ENCODE assay signal across 1 cellular context in the genomic region with DNA sequence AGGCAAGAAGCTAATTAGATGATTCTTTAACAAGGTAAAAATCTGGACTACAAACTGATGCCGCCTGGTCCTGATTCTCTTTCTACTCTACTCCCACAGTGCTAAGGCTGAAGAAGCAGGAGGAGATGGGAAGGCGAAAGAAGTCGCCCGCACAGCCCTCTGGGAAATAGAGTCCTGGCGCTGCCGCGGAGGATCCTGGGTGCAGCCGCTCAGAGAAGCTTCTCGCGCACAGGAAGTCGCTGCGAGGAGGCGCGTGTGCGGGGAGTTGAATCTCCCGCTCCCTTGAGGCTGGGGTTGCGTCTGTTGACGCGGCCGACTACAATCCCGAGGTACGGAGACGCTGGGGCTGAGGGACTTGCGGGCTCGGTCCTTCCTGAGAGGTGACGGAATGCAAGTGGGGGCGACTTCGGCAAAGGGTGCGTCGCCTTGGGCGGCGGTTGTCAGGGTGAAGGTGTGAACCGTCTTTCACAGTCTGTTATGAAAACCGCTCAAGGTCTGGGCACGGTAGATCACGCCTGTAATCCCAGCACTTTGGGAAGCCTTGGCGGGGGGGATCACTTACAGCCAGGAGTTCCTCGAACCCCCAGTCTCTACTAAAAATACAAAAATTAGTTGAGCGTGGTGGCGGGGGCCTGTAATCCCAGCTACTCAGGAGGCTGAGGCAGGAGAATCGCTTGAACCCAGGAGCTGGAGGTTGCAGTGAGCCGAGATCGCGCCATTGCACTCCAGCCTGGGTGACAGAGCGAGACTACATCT.
TF ChIP-seq lines count a peak whose summit lies in the region.

A gene (plus strand): TSS at position 212 of the 756 bp plus-strand sequence. CDS start 5,078 bp downstream, outside the sequence.

TF ChIP-seq in K562, 482 proteins besides CTCF, POLR2A, EP300 and RAD21 (continued from another document and continues in another):
- TF ChIP-seq SIN3A (IDR thresholded peaks at IDR 0.05; ENCODE audit: borderline replicate concordance in 2 of 2, control insufficient read depth in 1 of 2, low read depth in 2 of 2, low read length in 2 of 2) (peak; percentile 81 to 96; a peak in 1 of 4 replicates), RBM34 (IDR thresholded peaks at IDR 0.05; ENCODE audit: borderline replicate concordance, insufficient read depth, low read length) (no peak), FOSL1 (tag; conservative IDR thresholded peaks at IDR 0.05) (peak; percentile 48), JUND (IDR thresholded peaks at IDR 0.05; ENCODE audit: borderline replicate concordance, low read depth, low read length) (no peak; the same call in 1 of the 2 replicates), JUND (tag; IDR thresholded peaks at IDR 0.05; ENCODE audit: borderline replicate concordance, low read depth, low read length) (peak; percentile 58; the same call in 1 of the 3 replicates), YBX1 (IDR thresholded peaks at IDR 0.05) (no peak), ELF4 (CRISPR knock-in tag; IDR thresholded peaks at IDR 0.05) (no peak), BRD9 (IDR thresholded peaks at IDR 0.05; ENCODE audit: low read depth, partially characterized antibody) (no peak), CEBPG (CRISPR knock-in tag; IDR thresholded peaks at IDR 0.05) (peak; percentile 61; the same call in 1 of the 2 replicates), CEBPG (tag; conservative IDR thresholded peaks at IDR 0.05 in 1 of 2, IDR thresholded peaks at IDR 0.05 in 1 of 2) (no peak), GTF2A2 (tag; IDR thresholded peaks at IDR 0.05) (no peak), ZNF197 (CRISPR knock-in tag; IDR thresholded peaks at IDR 0.05; ENCODE audit: low read depth) (peak; percentile 87; the same call in 1 of the 2 replicates), ZNF316 (IDR thresholded peaks at IDR 0.05) (no peak), ZNF57 (CRISPR knock-in tag; IDR thresholded peaks at IDR 0.05) (no peak), ILK (tag; IDR thresholded peaks at IDR 0.05; ENCODE audit: borderline replicate concordance, low read depth) (no peak), CHD2 (IDR thresholded peaks at IDR 0.05; ENCODE audit: low read depth, low read length) (peak; percentile 51; the same call in 1 of the 2 replicates), SP1 (CRISPR knock-in tag; IDR thresholded peaks at IDR 0.05) (peak; percentile 66; the same call in 1 of the 2 replicates), NUFIP1 (IDR thresholded peaks at IDR 0.05; ENCODE audit: partially characterized antibody) (no peak), EZH2 (IDR thresholded peaks at IDR 0.05; ENCODE audit: borderline replicate concordance, low read depth, low read length) (no peak)
- TF ChIP-seq, protein P1, sequence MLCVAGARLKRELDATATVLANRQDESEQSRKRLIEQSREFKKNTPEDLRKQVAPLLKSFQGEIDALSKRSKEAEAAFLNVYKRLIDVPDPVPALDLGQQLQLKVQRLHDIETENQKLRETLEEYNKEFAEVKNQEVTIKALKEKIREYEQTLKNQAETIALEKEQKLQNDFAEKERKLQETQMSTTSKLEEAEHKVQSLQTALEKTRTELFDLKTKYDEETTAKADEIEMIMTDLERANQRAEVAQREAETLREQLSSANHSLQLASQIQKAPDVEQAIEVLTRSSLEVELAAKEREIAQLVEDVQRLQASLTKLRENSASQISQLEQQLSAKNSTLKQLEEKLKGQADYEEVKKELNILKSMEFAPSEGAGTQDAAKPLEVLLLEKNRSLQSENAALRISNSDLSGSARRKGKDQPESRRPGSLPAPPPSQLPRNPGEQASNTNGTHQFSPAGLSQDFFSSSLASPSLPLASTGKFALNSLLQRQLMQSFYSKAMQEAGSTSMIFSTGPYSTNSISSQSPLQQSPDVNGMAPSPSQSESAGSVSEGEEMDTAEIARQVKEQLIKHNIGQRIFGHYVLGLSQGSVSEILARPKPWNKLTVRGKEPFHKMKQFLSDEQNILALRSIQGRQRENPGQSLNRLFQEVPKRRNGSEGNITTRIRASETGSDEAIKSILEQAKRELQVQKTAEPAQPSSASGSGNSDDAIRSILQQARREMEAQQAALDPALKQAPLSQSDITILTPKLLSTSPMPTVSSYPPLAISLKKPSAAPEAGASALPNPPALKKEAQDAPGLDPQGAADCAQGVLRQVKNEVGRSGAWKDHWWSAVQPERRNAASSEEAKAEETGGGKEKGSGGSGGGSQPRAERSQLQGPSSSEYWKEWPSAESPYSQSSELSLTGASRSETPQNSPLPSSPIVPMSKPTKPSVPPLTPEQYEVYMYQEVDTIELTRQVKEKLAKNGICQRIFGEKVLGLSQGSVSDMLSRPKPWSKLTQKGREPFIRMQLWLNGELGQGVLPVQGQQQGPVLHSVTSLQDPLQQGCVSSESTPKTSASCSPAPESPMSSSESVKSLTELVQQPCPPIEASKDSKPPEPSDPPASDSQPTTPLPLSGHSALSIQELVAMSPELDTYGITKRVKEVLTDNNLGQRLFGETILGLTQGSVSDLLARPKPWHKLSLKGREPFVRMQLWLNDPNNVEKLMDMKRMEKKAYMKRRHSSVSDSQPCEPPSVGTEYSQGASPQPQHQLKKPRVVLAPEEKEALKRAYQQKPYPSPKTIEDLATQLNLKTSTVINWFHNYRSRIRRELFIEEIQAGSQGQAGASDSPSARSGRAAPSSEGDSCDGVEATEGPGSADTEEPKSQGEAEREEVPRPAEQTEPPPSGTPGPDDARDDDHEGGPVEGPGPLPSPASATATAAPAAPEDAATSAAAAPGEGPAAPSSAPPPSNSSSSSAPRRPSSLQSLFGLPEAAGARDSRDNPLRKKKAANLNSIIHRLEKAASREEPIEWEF (CRISPR knock-in tag; IDR thresholded peaks at IDR 0.05) = no peak
- TF ChIP-seq, protein P2, sequence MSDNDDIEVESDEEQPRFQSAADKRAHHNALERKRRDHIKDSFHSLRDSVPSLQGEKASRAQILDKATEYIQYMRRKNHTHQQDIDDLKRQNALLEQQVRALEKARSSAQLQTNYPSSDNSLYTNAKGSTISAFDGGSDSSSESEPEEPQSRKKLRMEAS (CRISPR knock-in tag; IDR thresholded peaks at IDR 0.05) = peak; percentile 99
- TF ChIP-seq, protein P3, sequence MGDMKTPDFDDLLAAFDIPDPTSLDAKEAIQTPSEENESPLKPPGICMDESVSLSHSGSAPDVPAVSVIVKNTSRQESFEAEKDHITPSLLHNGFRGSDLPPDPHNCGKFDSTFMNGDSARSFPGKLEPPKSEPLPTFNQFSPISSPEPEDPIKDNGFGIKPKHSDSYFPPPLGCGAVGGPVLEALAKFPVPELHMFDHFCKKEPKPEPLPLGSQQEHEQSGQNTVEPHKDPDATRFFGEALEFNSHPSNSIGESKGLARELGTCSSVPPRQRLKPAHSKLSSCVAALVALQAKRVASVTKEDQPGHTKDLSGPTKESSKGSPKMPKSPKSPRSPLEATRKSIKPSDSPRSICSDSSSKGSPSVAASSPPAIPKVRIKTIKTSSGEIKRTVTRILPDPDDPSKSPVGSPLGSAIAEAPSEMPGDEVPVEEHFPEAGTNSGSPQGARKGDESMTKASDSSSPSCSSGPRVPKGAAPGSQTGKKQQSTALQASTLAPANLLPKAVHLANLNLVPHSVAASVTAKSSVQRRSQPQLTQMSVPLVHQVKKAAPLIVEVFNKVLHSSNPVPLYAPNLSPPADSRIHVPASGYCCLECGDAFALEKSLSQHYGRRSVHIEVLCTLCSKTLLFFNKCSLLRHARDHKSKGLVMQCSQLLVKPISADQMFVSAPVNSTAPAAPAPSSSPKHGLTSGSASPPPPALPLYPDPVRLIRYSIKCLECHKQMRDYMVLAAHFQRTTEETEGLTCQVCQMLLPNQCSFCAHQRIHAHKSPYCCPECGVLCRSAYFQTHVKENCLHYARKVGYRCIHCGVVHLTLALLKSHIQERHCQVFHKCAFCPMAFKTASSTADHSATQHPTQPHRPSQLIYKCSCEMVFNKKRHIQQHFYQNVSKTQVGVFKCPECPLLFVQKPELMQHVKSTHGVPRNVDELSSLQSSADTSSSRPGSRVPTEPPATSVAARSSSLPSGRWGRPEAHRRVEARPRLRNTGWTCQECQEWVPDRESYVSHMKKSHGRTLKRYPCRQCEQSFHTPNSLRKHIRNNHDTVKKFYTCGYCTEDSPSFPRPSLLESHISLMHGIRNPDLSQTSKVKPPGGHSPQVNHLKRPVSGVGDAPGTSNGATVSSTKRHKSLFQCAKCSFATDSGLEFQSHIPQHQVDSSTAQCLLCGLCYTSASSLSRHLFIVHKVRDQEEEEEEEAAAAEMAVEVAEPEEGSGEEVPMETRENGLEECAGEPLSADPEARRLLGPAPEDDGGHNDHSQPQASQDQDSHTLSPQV (IDR thresholded peaks at IDR 0.05) = peak; percentile 94
- TF ChIP-seq, protein P4, sequence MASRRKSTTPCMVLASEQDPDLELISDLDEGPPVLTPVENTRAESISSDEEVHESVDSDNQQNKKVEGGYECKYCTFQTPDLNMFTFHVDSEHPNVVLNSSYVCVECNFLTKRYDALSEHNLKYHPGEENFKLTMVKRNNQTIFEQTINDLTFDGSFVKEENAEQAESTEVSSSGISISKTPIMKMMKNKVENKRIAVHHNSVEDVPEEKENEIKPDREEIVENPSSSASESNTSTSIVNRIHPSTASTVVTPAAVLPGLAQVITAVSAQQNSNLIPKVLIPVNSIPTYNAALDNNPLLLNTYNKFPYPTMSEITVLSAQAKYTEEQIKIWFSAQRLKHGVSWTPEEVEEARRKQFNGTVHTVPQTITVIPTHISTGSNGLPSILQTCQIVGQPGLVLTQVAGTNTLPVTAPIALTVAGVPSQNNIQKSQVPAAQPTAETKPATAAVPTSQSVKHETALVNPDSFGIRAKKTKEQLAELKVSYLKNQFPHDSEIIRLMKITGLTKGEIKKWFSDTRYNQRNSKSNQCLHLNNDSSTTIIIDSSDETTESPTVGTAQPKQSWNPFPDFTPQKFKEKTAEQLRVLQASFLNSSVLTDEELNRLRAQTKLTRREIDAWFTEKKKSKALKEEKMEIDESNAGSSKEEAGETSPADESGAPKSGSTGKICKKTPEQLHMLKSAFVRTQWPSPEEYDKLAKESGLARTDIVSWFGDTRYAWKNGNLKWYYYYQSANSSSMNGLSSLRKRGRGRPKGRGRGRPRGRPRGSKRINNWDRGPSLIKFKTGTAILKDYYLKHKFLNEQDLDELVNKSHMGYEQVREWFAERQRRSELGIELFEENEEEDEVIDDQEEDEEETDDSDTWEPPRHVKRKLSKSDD (conservative IDR thresholded peaks at IDR 0.05; ENCODE audit: low read length) = no peak
- TF ChIP-seq, protein P5, sequence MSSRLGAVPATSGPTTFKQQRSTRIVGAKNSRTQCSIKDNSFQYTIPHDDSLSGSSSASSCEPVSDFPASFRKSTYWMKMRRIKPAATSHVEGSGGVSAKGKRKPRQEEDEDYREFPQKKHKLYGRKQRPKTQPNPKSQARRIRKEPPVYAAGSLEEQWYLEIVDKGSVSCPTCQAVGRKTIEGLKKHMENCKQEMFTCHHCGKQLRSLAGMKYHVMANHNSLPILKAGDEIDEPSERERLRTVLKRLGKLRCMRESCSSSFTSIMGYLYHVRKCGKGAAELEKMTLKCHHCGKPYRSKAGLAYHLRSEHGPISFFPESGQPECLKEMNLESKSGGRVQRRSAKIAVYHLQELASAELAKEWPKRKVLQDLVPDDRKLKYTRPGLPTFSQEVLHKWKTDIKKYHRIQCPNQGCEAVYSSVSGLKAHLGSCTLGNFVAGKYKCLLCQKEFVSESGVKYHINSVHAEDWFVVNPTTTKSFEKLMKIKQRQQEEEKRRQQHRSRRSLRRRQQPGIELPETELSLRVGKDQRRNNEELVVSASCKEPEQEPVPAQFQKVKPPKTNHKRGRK (tag; IDR thresholded peaks at IDR 0.05) = no peak
- TF ChIP-seq, protein P6, sequence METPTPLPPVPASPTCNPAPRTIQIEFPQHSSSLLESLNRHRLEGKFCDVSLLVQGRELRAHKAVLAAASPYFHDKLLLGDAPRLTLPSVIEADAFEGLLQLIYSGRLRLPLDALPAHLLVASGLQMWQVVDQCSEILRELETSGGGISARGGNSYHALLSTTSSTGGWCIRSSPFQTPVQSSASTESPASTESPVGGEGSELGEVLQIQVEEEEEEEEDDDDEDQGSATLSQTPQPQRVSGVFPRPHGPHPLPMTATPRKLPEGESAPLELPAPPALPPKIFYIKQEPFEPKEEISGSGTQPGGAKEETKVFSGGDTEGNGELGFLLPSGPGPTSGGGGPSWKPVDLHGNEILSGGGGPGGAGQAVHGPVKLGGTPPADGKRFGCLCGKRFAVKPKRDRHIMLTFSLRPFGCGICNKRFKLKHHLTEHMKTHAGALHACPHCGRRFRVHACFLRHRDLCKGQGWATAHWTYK (CRISPR knock-in tag; IDR thresholded peaks at IDR 0.05) = peak; percentile 50; the same call in 1 of the 2 replicates
- TF ChIP-seq, protein P7, sequence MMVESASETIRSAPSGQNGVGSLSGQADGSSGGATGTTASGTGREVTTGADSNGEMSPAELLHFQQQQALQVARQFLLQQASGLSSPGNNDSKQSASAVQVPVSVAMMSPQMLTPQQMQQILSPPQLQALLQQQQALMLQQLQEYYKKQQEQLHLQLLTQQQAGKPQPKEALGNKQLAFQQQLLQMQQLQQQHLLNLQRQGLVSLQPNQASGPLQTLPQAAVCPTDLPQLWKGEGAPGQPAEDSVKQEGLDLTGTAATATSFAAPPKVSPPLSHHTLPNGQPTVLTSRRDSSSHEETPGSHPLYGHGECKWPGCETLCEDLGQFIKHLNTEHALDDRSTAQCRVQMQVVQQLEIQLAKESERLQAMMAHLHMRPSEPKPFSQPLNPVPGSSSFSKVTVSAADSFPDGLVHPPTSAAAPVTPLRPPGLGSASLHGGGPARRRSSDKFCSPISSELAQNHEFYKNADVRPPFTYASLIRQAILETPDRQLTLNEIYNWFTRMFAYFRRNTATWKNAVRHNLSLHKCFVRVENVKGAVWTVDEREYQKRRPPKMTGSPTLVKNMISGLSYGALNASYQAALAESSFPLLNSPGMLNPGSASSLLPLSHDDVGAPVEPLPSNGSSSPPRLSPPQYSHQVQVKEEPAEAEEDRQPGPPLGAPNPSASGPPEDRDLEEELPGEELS (CRISPR knock-in tag; IDR thresholded peaks at IDR 0.05; ENCODE audit: borderline replicate concordance) = peak; percentile 93
